ENCODE assay signal across 17 cellular contexts in the genomic region with DNA sequence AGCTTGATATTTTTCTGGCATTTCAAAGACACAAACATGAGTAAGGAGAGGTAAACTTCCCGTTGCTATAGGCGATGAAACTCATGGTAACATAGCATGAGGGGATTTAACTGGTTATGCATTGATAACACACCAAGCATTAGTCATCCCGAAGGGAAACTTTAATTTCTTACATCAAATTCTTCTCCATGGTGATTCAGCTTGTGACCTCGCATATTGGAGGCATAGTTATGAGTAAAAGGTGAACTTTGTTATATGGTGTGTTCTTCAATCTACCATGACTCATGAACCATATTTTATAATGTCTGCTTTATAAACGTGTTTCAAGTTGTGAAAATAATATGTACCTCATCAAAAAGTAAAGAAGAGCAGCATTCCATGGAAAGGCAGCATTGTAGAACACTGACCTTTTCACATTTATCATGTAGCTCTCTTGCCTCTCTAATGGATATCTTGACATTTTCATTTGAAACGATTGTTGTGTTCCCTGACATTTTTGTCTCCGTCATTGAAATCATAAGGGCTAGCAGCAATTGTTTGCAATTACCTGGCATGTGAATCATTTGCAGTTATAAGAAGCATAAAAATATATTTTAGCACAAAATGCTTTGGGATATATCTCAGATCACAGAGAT.
DNase-seq lines count a peak whose midpoint lies in the region; TF ChIP-seq lines count a peak whose summit lies in the region.
"Had no signal": no experiment of that assay in that cellular context is flagged by ENCODE, and none has a peak within 500 bp of the region (broad histone marks: within the 10 kb centered on the region; RNA-seq: fewer than 3 reads in every experiment).

No MANE protein-coding gene starts in this region.

- no peaks in the 10 kb centered on the region for H3K79me2 ChIP-seq in ACC112 (ENCODE audit: control insufficient read depth, insufficient read depth, low read length, unreplicated experiment)
- H3K79me2 ChIP-seq: parathyroid adenoma had no signal

- no peaks in the 10 kb centered on the region for H3K36me3 ChIP-seq in ACC112 (ENCODE audit: insufficient read depth, low read length)
- H3K36me3 ChIP-seq: ascending aorta, HAP-1 had no signal

- H2AFZ ChIP-seq in ACC112 (ENCODE audit: low read length, unreplicated experiment): peak overlapping the region; percentile 91
- H2AFZ ChIP-seq: parathyroid adenoma had no signal

- H3K4me3 ChIP-seq in ACC112 (ENCODE audit: low read depth, low read length) (peak overlapping the region; percentile 41; the same call in 1 of the 2 replicates), foreskin fibroblast (ENCODE audit: low read depth in 1 of 2, low read length in 2 of 2) (no peak overlapping the region)
- H3K4me3 ChIP-seq: ascending aorta, HAP-1 had no signal

- peak overlapping the region; percentile 80 for H3K27ac ChIP-seq in ACC112 (ENCODE audit: low read depth, low read length)
- H3K27ac ChIP-seq: ascending aorta, HL-60, parathyroid adenoma had no signal

- peak; percentile 8 for DNase-seq in M059J (ENCODE audit: low read depth)
- DNase-seq in astrocyte of the hippocampus (ENCODE audit: low read depth, low spot score): peak; percentile 26
- DNase-seq in foreskin fibroblast: peak; percentile 5 to 53
- no peak for DNase-seq in HK-2 (ENCODE audit: unreplicated experiment)
- no peak for DNase-seq in DMS79 (lab: John Stamatoyannopoulos, UW)
- no peak for DNase-seq in T-helper 2 cell
- DNase-seq in NCI-H345 treated with DMSO at 0.1 percent for 48 hours (lab: John Stamatoyannopoulos, UW; ENCODE audit: unreplicated experiment): no peak
- DNase-seq: activated CD4-positive, alpha-beta T cell treated with anti-CD3 and anti-CD28 coated beads, Interleukin-2, amount 50 U/mL, for 1 hour; Caco-2; islet precursor cell; NCI-H526; Right ventricle myocardium superior had no signal

- no peak for TF ChIP-seq CTCF in foreskin fibroblast (IDR thresholded peaks at IDR 0.05; ENCODE audit: low read depth, low read length)

- peaks cover 13% of the 10 kb centered on the region for H3K4me1 ChIP-seq in ACC112 (ENCODE audit: control insufficient read depth, insufficient read depth, low read length, unreplicated experiment)
- H3K4me1 ChIP-seq: ascending aorta, Caco-2, HAP-1, parathyroid adenoma had no signal

- H3K27me3 ChIP-seq in ACC112 (ENCODE audit: insufficient read depth, low read length): no peaks in the 10 kb centered on the region
- H3K27me3 ChIP-seq: ascending aorta had no signal

Comparison
In these comparisons a context has a peak if more than half of its experiments do, and no peak if none do; other contexts are left out.
1. DNase-seq: peak in M059J (single experiment), astrocyte of the hippocampus (single experiment) and foreskin fibroblast (2 of 2); none in HK-2 (single experiment), DMS79 (single experiment), T-helper 2 cell (0 of 5) and NCI-H345 treated with DMSO at 0.1 percent for 48 hours (single experiment).